Comparison of ENCODE assay signal across 8 cellular contexts in genomic region chr12:71685312-71685906, GRCh38. TPM values are rescaled to one million over a fixed set of nuclear protein-coding genes. Genes with fewer than 3 reads are reported as not detected.
DNase-seq lines count a peak whose midpoint lies in the region; ATAC-seq and TF ChIP-seq lines count a peak whose summit lies in the region.

No MANE protein-coding gene starts in this region.

- peak overlapping the region; percentile 86 to 99 (median 95) for H3K27ac Mint-ChIP-seq in CD14-positive monocyte
- peak overlapping the region; percentile 87 to 97 (median 93) for H3K27ac Mint-ChIP-seq in naive thymus-derived CD8-positive, alpha-beta T cell

- peak overlapping the region; percentile 83 to 96 for H3K4me3 Mint-ChIP-seq in CD14-positive monocyte
- H3K4me3 Mint-ChIP-seq in naive thymus-derived CD8-positive, alpha-beta T cell: peak overlapping the region; percentile 89 to 100 (median 94)

- H3K36me3 ChIP-seq in duodenal mucosa (ENCODE audit: control insufficient read depth in 1 of 2, insufficient read depth in 2 of 2, low read length in 2 of 2): no peaks in the 10 kb centered on the region

- no peaks in the 10 kb centered on the region for H3K9me3 ChIP-seq in duodenal mucosa (ENCODE audit: control insufficient read depth in 1 of 2, low read length in 2 of 2)

- no peak for ATAC-seq in naive thymus-derived CD8-positive, alpha-beta T cell
- no peak for ATAC-seq in sciatic nerve
- no peak for ATAC-seq in GM21390 (IDR thresholded peaks at IDR 0.05; ENCODE audit: unreplicated experiment)

- peaks cover 0 to 2% (median 0%) of the 10 kb centered on the region in 7 donors for H3K9me3 Mint-ChIP-seq in CD14-positive monocyte
- no peaks in the 10 kb centered on the region for H3K9me3 Mint-ChIP-seq in naive thymus-derived CD8-positive, alpha-beta T cell

- intact Hi-C loops in CD14-positive monocyte (cut with micrococcal nuclease) (loop anchor here (5.0 to 10.0 kb wide), 2 partner anchors 67 to 69 kb away; partner anchors contain the start of gene RAB21 (in 2 of the 2)), sciatic nerve (cut with DNase I) (no loop called here)

- no peaks in the 10 kb centered on the region for H3K27me3 ChIP-seq in duodenal mucosa (ENCODE audit: control insufficient read depth in 1 of 2, insufficient read depth in 2 of 2, low read length in 2 of 2)

- H3K4me1 Mint-ChIP-seq in CD14-positive monocyte: peaks cover 24% of the 10 kb centered on the region
- peaks cover 10 to 42% (median 28%) of the 10 kb centered on the region in 4 donors for H3K4me1 Mint-ChIP-seq in naive thymus-derived CD8-positive, alpha-beta T cell

- peaks cover 0 to 2% (median 0%) of the 10 kb centered on the region in 3 donors for H3K27me3 Mint-ChIP-seq in CD14-positive monocyte (ENCODE audit: low read depth in 3 of 3)
- no peaks in the 10 kb centered on the region for H3K27me3 Mint-ChIP-seq in naive thymus-derived CD8-positive, alpha-beta T cell

- no peak for TF ChIP-seq CTCF in CD14-positive monocyte (IDR thresholded peaks at IDR 0.05)
- TF ChIP-seq CTCF in NB4 (IDR thresholded peaks at IDR 0.05; ENCODE audit: low read depth, low read length): no peak

- POLR2A ChIA-PET in naive thymus-derived CD8-positive, alpha-beta T cell (lab: Charles Lee): interaction anchor here (0.7 to 5.0 kb wide), 16 partner anchors 9 to 154 kb away, joined by 3 to 213 read pairs (median 4); partner anchors contain the start of genes RAB21, TBC1D15, THAP2 and ZFC3H1

- H3K36me3 Mint-ChIP-seq in CD14-positive monocyte: peaks cover 2 to 5% of the 10 kb centered on the region in 2 donors
- H3K36me3 Mint-ChIP-seq in naive thymus-derived CD8-positive, alpha-beta T cell: peaks cover 0 to 7% (median 0%) of the 10 kb centered on the region in 3 donors

- peak overlapping the region; percentile 83 to 90 for H3K9ac ChIP-seq in duodenal mucosa (ENCODE audit: low read depth in 1 of 2, low read length in 2 of 2)

- TF ChIP-seq POLR2A in NB4 (IDR thresholded peaks at IDR 0.05; ENCODE audit: extremely low read depth, insufficient read length): no peak

- H3K4me3 ChIP-seq in NB4 (ENCODE audit: low read depth, low read length) (peak overlapping the region; percentile 97), duodenal mucosa (ENCODE audit: low read depth in 1 of 2, low read length in 2 of 2) (peak overlapping the region; percentile 87 to 99)

- peak overlapping the region; percentile 96 for H3K27ac ChIP-seq in duodenal mucosa (ENCODE audit: low read depth, low read length)

- DNase-seq in CD14-positive monocyte (ENCODE audit: low spot score) (no peak), NB4 (ENCODE audit: low read depth) (no peak), sciatic nerve (ENCODE audit: low spot score) (no peak), GF-D8 (lab: John Stamatoyannopoulos, UW) (no peak), GM19238 (ENCODE audit: insufficient read length, low spot score) (no peak)
- DNase-seq in naive thymus-derived CD8-positive, alpha-beta T cell: no peak

- H3K4me1 ChIP-seq in duodenal mucosa (ENCODE audit: control insufficient read depth in 1 of 2, insufficient read depth in 2 of 2, low read length in 2 of 2): peaks cover 8% of the 10 kb centered on the region in 2 donors

RNA-seq across cellular contexts. Expression of gene TMEM19, which starts 0.5 kb away (rescaled TPM):
- polyA plus RNA-seq in CD14-positive monocyte: 10 to 100 TPM; 25.4 to 39.7 TPM
- 10 to 100 TPM; 22.0 to 30.5 TPM for total RNA-seq in naive thymus-derived CD8-positive, alpha-beta T cell
- polyA plus RNA-seq in naive thymus-derived CD8-positive, alpha-beta T cell: 10 to 100 TPM; 40.1 to 53.8 (median 43.5) TPM
- 20.7 TPM for total RNA-seq in sciatic nerve

RNA-seq across cellular contexts. Expression of gene THAP2, which starts 21.3 kb away (rescaled TPM):
- 1 to 10 TPM; 3.5 to 4.3 TPM for polyA plus RNA-seq in CD14-positive monocyte
- 10 to 100 TPM; 14.3 to 15.8 TPM for total RNA-seq in naive thymus-derived CD8-positive, alpha-beta T cell
- 10 to 100 TPM in 1 of 3 donors, 1 to 10 TPM in 2; 9.6 to 11.6 (median 9.7) TPM for polyA plus RNA-seq in naive thymus-derived CD8-positive, alpha-beta T cell
- 5.8 TPM for total RNA-seq in sciatic nerve

RNA-seq across cellular contexts. Expression of gene ZFC3H1, which starts 21.8 kb away (rescaled TPM):
- 10 to 100 TPM; 12.5 to 16.3 TPM for polyA plus RNA-seq in CD14-positive monocyte
- 100 to 1,000 TPM; 117 to 118 TPM for total RNA-seq in naive thymus-derived CD8-positive, alpha-beta T cell
- polyA plus RNA-seq in naive thymus-derived CD8-positive, alpha-beta T cell: 10 to 100 TPM; 19.1 to 28.5 (median 21.3) TPM
- 85.4 TPM for total RNA-seq in sciatic nerve
